1 cellular context compared by ENCODE assay signal in genomic region chr5:141734501-141735231, GRCh38.
TF ChIP-seq lines count a peak whose summit lies in the region.

No MANE protein-coding gene starts in this region.

TF ChIP-seq in GM12878, 131 proteins besides CTCF, POLR2A, EP300 and RAD21 (continued from another document):
- TF ChIP-seq CUX1 (IDR thresholded peaks at IDR 0.05; ENCODE audit: insufficient replicate concordance, low read depth, low read length), result no peak
- no peak for TF ChIP-seq LARP7 (IDR thresholded peaks at IDR 0.05)
